In genomic region chr5:149345147-149345891, GRCh38 we compare ENCODE assay signal across 8 cellular contexts. TPM values are rescaled to one million over a fixed set of nuclear protein-coding genes. Genes with fewer than 3 reads are reported as not detected.
A peak's percentile ranks its signal among the peaks of the same experiment; 100 is the strongest.
DNase-seq lines count a peak whose midpoint lies in the region; ATAC-seq and TF ChIP-seq lines count a peak whose summit lies in the region.

A gene with protein sequence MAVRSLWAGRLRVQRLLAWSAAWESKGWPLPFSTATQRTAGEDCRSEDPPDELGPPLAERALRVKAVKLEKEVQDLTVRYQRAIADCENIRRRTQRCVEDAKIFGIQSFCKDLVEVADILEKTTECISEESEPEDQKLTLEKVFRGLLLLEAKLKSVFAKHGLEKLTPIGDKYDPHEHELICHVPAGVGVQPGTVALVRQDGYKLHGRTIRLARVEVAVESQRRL (plus strand): TSS chr5:149345499. CDS start chr5:149345540, 41 bp downstream.

- TF ChIP-seq CTCF in fibroblast of lung (conservative IDR thresholded peaks at IDR 0.05 in 1 of 2, IDR thresholded peaks at IDR 0.05 in 1 of 2; ENCODE audit: low read depth in 1 of 2, low read length in 2 of 2) = no peak

- H3K27ac ChIP-seq in KOPT-K1 (ENCODE audit: low read depth, low read length, poor library complexity, severe bottlenecking) (peak within 1 kb of the TSS; percentile 59), fibroblast of lung (ENCODE audit: insufficient read depth, low read length) (peak within 1 kb of the TSS; percentile 74)

- no peaks in the 10 kb centered on the region for H3K27me3 Mint-ChIP-seq in activated T-helper 1 cell treated with anti-CD3 and anti-CD28 coated beads, Interleukin-12 subunit alpha, Interleukin-12 subunit beta, Interleukin-2, Interleukin-4 antibody, amounts not matched to agents 30 ng/mL and 10 ng/mL and 1 ng/mL, durations not matched to agents 14 hours and 24 hours and 36 hours (ENCODE audit: insufficient read depth)
- no peaks in the 10 kb centered on the region for H3K27me3 Mint-ChIP-seq in naive thymus-derived CD8-positive, alpha-beta T cell

- ATAC-seq in GM21786 (IDR thresholded peaks at IDR 0.05; ENCODE audit: unreplicated experiment) = peak; percentile 94
- ATAC-seq in naive thymus-derived CD8-positive, alpha-beta T cell = peak; percentile 69 to 74

- H3K27ac Mint-ChIP-seq in activated T-helper 1 cell treated with anti-CD3 and anti-CD28 coated beads, Interleukin-12 subunit alpha, Interleukin-12 subunit beta, Interleukin-2, Interleukin-4 antibody, amounts not matched to agents 30 ng/mL and 10 ng/mL and 1 ng/mL, durations not matched to agents 14 hours and 24 hours and 36 hours = peak within 1 kb of the TSS; percentile 94
- H3K27ac Mint-ChIP-seq in naive thymus-derived CD8-positive, alpha-beta T cell = peak within 1 kb of the TSS; percentile 86 to 99 (median 95)

- H3K27me3 ChIP-seq in fibroblast of lung (ENCODE audit: control insufficient read depth, insufficient read depth, low read length) = no peaks in the 10 kb centered on the region

- H3K4me3 Mint-ChIP-seq in activated T-helper 1 cell treated with anti-CD3 and anti-CD28 coated beads, Interleukin-12 subunit alpha, Interleukin-12 subunit beta, Interleukin-2, Interleukin-4 antibody, amounts not matched to agents 30 ng/mL and 10 ng/mL and 1 ng/mL, durations not matched to agents 14 hours and 24 hours and 36 hours = peak within 1 kb of the TSS; percentile 95
- peak within 1 kb of the TSS; percentile 85 to 98 (median 96) for H3K4me3 Mint-ChIP-seq in naive thymus-derived CD8-positive, alpha-beta T cell

- H3K79me2 ChIP-seq in fibroblast of lung (ENCODE audit: control insufficient read depth, insufficient read depth, low read length) = peaks cover 22% of the 10 kb centered on the region

- peaks cover 20% of the 10 kb centered on the region for H3K36me3 Mint-ChIP-seq in activated T-helper 1 cell treated with anti-CD3 and anti-CD28 coated beads, Interleukin-12 subunit alpha, Interleukin-12 subunit beta, Interleukin-2, Interleukin-4 antibody, amounts not matched to agents 30 ng/mL and 10 ng/mL and 1 ng/mL, durations not matched to agents 14 hours and 24 hours and 36 hours (ENCODE audit: low read depth)
- H3K36me3 Mint-ChIP-seq in naive thymus-derived CD8-positive, alpha-beta T cell = peaks cover 11 to 31% (median 21%) of the 10 kb centered on the region in 3 donors

- DNase-seq in DMS79 treated with DMSO at 0.1 percent for 48 hours (lab: John Stamatoyannopoulos, UW) (peak; percentile 71), RPMI7951 (ENCODE audit: low read depth) (peak; percentile 96), fibroblast of lung (ENCODE audit: low read depth in 2 of 2) (peak; percentile 98)
- DNase-seq in activated T-helper 1 cell treated with anti-CD3 and anti-CD28 coated beads, Interleukin-12 subunit alpha, Interleukin-12 subunit beta, Interleukin-2, Interleukin-4 antibody, amounts not matched to agents 30 ng/mL and 10 ng/mL and 1 ng/mL, durations not matched to agents 14 hours and 24 hours and 36 hours (ENCODE audit: low spot score) = peak; percentile 89
- DNase-seq in naive thymus-derived CD8-positive, alpha-beta T cell = peak; percentile 67 to 93 (median 80)
- DNase-seq in stimulated activated naive CD4-positive, alpha-beta T cell (lab: John Stamatoyannopoulos, UW) = peak; percentile 67 to 83 (median 77)

- H3K4me2 ChIP-seq in fibroblast of lung (ENCODE audit: extremely low read depth, insufficient read depth, low read length) = peak within 1 kb of the TSS; percentile 91

- POLR2A ChIA-PET in naive thymus-derived CD8-positive, alpha-beta T cell (lab: Charles Lee) = interaction anchor here (0.8 to 9.4 kb wide), 16 partner anchors 12 to 1869 kb away, joined by 3 to 176 read pairs (median 4); partner anchors contain the start of genes CSNK1A1, HMGXB3, IL17B and PCYOX1L

- H2AFZ ChIP-seq in fibroblast of lung (ENCODE audit: low read length) = peak within 1 kb of the TSS; percentile 99

- peaks cover 30% of the 10 kb centered on the region for H3K36me3 ChIP-seq in KOPT-K1 (ENCODE audit: insufficient read depth, low read length)
- H3K36me3 ChIP-seq in fibroblast of lung (ENCODE audit: control insufficient read depth, insufficient read depth, low read length) = peaks cover 4% of the 10 kb centered on the region

- H3K4me1 Mint-ChIP-seq in activated T-helper 1 cell treated with anti-CD3 and anti-CD28 coated beads, Interleukin-12 subunit alpha, Interleukin-12 subunit beta, Interleukin-2, Interleukin-4 antibody, amounts not matched to agents 30 ng/mL and 10 ng/mL and 1 ng/mL, durations not matched to agents 14 hours and 24 hours and 36 hours (ENCODE audit: low read depth) = peaks cover 43% of the 10 kb centered on the region
- H3K4me1 Mint-ChIP-seq in naive thymus-derived CD8-positive, alpha-beta T cell = peaks cover 34 to 64% (median 61%) of the 10 kb centered on the region in 4 donors

- H3K4me3 ChIP-seq in fibroblast of lung (replicated peaks in 1 of 4; ENCODE audit: control extremely low read depth in 1 of 4, insufficient read depth in 1 of 4, low read depth in 3 of 4, low read length in 4 of 4) = peak within 1 kb of the TSS; percentile 69 to 94 (median 83)

- intact Hi-C loops in activated T-helper 1 cell treated with anti-CD3 and anti-CD28 coated beads, Interleukin-12 subunit alpha, Interleukin-12 subunit beta, Interleukin-2, Interleukin-4 antibody, amounts not matched to agents 30 ng/mL and 10 ng/mL and 1 ng/mL, durations not matched to agents 14 hours and 24 hours and 36 hours (cut with micrococcal nuclease) = loop anchor here (1.0 to 10.0 kb wide), 12 partner anchors 12 to 1161 kb away; partner anchors contain the start of genes ADRB2, CD74, CSNK1A1 and FBXO38

- H3K9me3 Mint-ChIP-seq in activated T-helper 1 cell treated with anti-CD3 and anti-CD28 coated beads, Interleukin-12 subunit alpha, Interleukin-12 subunit beta, Interleukin-2, Interleukin-4 antibody, amounts not matched to agents 30 ng/mL and 10 ng/mL and 1 ng/mL, durations not matched to agents 14 hours and 24 hours and 36 hours = no peaks in the 10 kb centered on the region
- H3K9me3 Mint-ChIP-seq in naive thymus-derived CD8-positive, alpha-beta T cell = peaks cover 0 to 2% (median 0%) of the 10 kb centered on the region in 9 donors

- H4K20me1 ChIP-seq in fibroblast of lung (ENCODE audit: control insufficient read depth, extremely low read depth, insufficient read depth, low read length) = no peaks in the 10 kb centered on the region

- H3K4me1 ChIP-seq in fibroblast of lung (ENCODE audit: control insufficient read depth, extremely low read depth, insufficient read depth, low read length) = peaks cover 4% of the 10 kb centered on the region

- peak within 1 kb of the TSS; percentile 83 for H3K9ac ChIP-seq in fibroblast of lung (ENCODE audit: insufficient read depth, low read length)

- H3K9me3 ChIP-seq in KOPT-K1 (ENCODE audit: insufficient read depth, low read length, poor library complexity, severe bottlenecking) (no peaks in the 10 kb centered on the region), fibroblast of lung (ENCODE audit: control insufficient read depth, insufficient read depth, low read depth, low read length) (no peaks in the 10 kb centered on the region)

RNA-seq across cellular contexts. Expression of the gene that starts here (rescaled TPM):
- 19.4 and 21.1 TPM in 2 replicates for total RNA-seq in RPMI7951 (2014; rRNA removed; shearing (Covaris generic))
- 30.4 and 30.6 TPM in 2 replicates for total RNA-seq in activated T-helper 1 cell treated with anti-CD3 and anti-CD28 coated beads, Interleukin-12 subunit alpha, Interleukin-12 subunit beta, Interleukin-2, Interleukin-4 antibody, amounts not matched to agents 30 ng/mL and 10 ng/mL and 1 ng/mL, durations not matched to agents 14 hours and 24 hours and 36 hours
- 29.6 and 30.8 TPM in 2 replicates for total RNA-seq in fibroblast of lung
- polyA plus RNA-seq in fibroblast of lung = 14.9 and 15.3 TPM in 2 replicates
- polyA plus RNA-seq in fibroblast of lung (2012) = 7.3 TPM in 2 replicates
- polyA minus RNA-seq in fibroblast of lung (ENCODE audit: low replicate concordance) = 2.5 and 4.6 TPM in 2 replicates
- total RNA-seq in naive thymus-derived CD8-positive, alpha-beta T cell = 10 to 100 TPM; 47.6 to 48.0 TPM
- 1 to 10 TPM; 4.2 to 6.6 (median 5.8) TPM for polyA plus RNA-seq in naive thymus-derived CD8-positive, alpha-beta T cell

Comparison
In these comparisons a context has a peak if more than half of its experiments do, and no peak if none do; other contexts are left out.
1. Peak in every context shown above with its lines: DNase-seq, ATAC-seq, H3K4me3 ChIP-seq and H3K27ac ChIP-seq.